ENCODE assay signal across 8 cellular contexts in genomic region chr12:49017764-49018281, GRCh38. TPM values are rescaled to one million over a fixed set of nuclear protein-coding genes. Genes with fewer than 3 reads are reported as not detected.
DNase-seq lines count a peak whose midpoint lies in the region; ATAC-seq lines count a peak whose summit lies in the region.

No MANE protein-coding gene starts in this region.

- H3K27ac Mint-ChIP-seq in activated T-cell treated with anti-CD3 and anti-CD28 coated beads, Interleukin-2, amount 50 U/mL, for 72 hours = peak overlapping the region; percentile 75

- H3K4me1 Mint-ChIP-seq in activated T-cell treated with anti-CD3 and anti-CD28 coated beads, Interleukin-2, amount 50 U/mL, for 72 hours (ENCODE audit: low read depth) = peaks cover 46% of the 10 kb centered on the region

- peaks cover 6 to 12% of the 10 kb centered on the region in 2 donors for H3K36me3 Mint-ChIP-seq in activated T-cell treated with anti-CD3 and anti-CD28 coated beads, Interleukin-2, amount 50 U/mL, for 72 hours (ENCODE audit: insufficient read depth in 2 of 2)

- H3K4me3 ChIP-seq in Jurkat, Clone E6-1 (ENCODE audit: low read length) = peak overlapping the region; percentile 92

- peak overlapping the region; percentile 93 to 95 for H3K4me3 Mint-ChIP-seq in activated T-cell treated with anti-CD3 and anti-CD28 coated beads, Interleukin-2, amount 50 U/mL, for 72 hours

- intact Hi-C loops in Right ventricle myocardium superior (cut with DNase I) = no loop called here
- intact Hi-C loops in sciatic nerve (cut with DNase I) = no loop called here

- no peaks in the 10 kb centered on the region for H3K27me3 Mint-ChIP-seq in activated T-cell treated with anti-CD3 and anti-CD28 coated beads, Interleukin-2, amount 50 U/mL, for 72 hours (ENCODE audit: low read depth)

- ATAC-seq in GM19043 (IDR thresholded peaks at IDR 0.05; ENCODE audit: low read depth, unreplicated experiment) = peak; percentile 13
- ATAC-seq in activated T-cell treated with anti-CD3 and anti-CD28 coated beads, Interleukin-2, amount 50 U/mL, for 72 hours (replicated peaks in 1 of 2) = peak; percentile 21 to 33
- peak; percentile 54 for ATAC-seq in Right ventricle myocardium superior (ENCODE audit: poor library complexity)
- peak; percentile 16 for ATAC-seq in sciatic nerve

- DNase-seq in AG08396 (ENCODE audit: low spot score) (peak; percentile 67), Right ventricle myocardium superior (no peak), sciatic nerve (ENCODE audit: low spot score) (no peak), NCI-H526 (lab: John Stamatoyannopoulos, UW) (no peak), NCI-H1417 (lab: John Stamatoyannopoulos, UW) (no peak)
- DNase-seq in Jurkat, Clone E6-1 (ENCODE audit: low read depth, low spot score) = no peak
- peak; percentile 52 to 54 for DNase-seq in activated T-cell treated with anti-CD3 and anti-CD28 coated beads, Interleukin-2, amount 50 U/mL, for 72 hours

- no peaks in the 10 kb centered on the region for H3K9me3 Mint-ChIP-seq in activated T-cell treated with anti-CD3 and anti-CD28 coated beads, Interleukin-2, amount 50 U/mL, for 72 hours

RNA-seq across cellular contexts. Expression of gene PRKAG1, which starts 0.8 kb away (rescaled TPM):
- polyA plus RNA-seq in Jurkat, Clone E6-1 (2012; ENCODE audit: insufficient read depth, insufficient read length) = 69.8 TPM
- 10 to 100 TPM; 66.1 to 79.3 TPM for total RNA-seq in activated T-cell treated with anti-CD3 and anti-CD28 coated beads, Interleukin-2, amount 50 U/mL, for 72 hours
- total RNA-seq in Right ventricle myocardium superior (92.8 TPM), sciatic nerve (46.4 TPM)

RNA-seq across cellular contexts. Expression of gene DDN, which starts 18.6 kb away (rescaled TPM):
- polyA plus RNA-seq in Jurkat, Clone E6-1 (2012; ENCODE audit: insufficient read depth, insufficient read length) = not detected
- under 1 TPM; 0.25 to 0.38 TPM for total RNA-seq in activated T-cell treated with anti-CD3 and anti-CD28 coated beads, Interleukin-2, amount 50 U/mL, for 72 hours
- total RNA-seq in Right ventricle myocardium superior (0.78 TPM), sciatic nerve (not detected)

RNA-seq across cellular contexts. Expression of gene WNT1, which starts 39.7 kb away (rescaled TPM):
- 1.7 TPM for polyA plus RNA-seq in Jurkat, Clone E6-1 (2012; ENCODE audit: insufficient read depth, insufficient read length)
- under 1 TPM in 1 of 2 donors, not detected in 1; 0.42 TPM for total RNA-seq in activated T-cell treated with anti-CD3 and anti-CD28 coated beads, Interleukin-2, amount 50 U/mL, for 72 hours
- total RNA-seq in Right ventricle myocardium superior (not detected), sciatic nerve (not detected)

RNA-seq across cellular contexts. Expression of gene KMT2D, which starts 42.8 kb away (rescaled TPM):
- polyA plus RNA-seq in Jurkat, Clone E6-1 (2012; ENCODE audit: insufficient read depth, insufficient read length) = 60.8 TPM
- 10 to 100 TPM; 68.6 to 84.2 TPM for total RNA-seq in activated T-cell treated with anti-CD3 and anti-CD28 coated beads, Interleukin-2, amount 50 U/mL, for 72 hours
- total RNA-seq in Right ventricle myocardium superior (38.1 TPM), sciatic nerve (123 TPM)

RNA-seq across cellular contexts. Expression of gene WNT10B, which starts 46.3 kb away (rescaled TPM):
- 5.6 TPM for polyA plus RNA-seq in Jurkat, Clone E6-1 (2012; ENCODE audit: insufficient read depth, insufficient read length)
- total RNA-seq in activated T-cell treated with anti-CD3 and anti-CD28 coated beads, Interleukin-2, amount 50 U/mL, for 72 hours = 1 to 10 TPM in 1 of 2 donors, under 1 TPM in 1; 0.31 to 1.7 TPM
- total RNA-seq in Right ventricle myocardium superior (0.40 TPM), sciatic nerve (1.1 TPM)

Comparison
In these comparisons a context has a peak if more than half of its experiments do, and no peak if none do; other contexts are left out.
1. DNase-seq: peak in AG08396 (single experiment) and activated T-cell treated with anti-CD3 and anti-CD28 coated beads, Interleukin-2, amount 50 U/mL, for 72 hours (2 of 2); none in Jurkat, Clone E6-1 (single experiment), Right ventricle myocardium superior (single experiment), sciatic nerve (single experiment), NCI-H526 (0 of 2) and NCI-H1417 (0 of 3).
2. Peak in every context shown above with its lines, with median percentiles within 50 percentile points of each other: ATAC-seq.